16 cellular contexts compared by ENCODE assay signal in genomic region chr10:5746197-5746596, GRCh38.
"Had no signal": no experiment of that assay in that cellular context is flagged by ENCODE, and none has a peak within 500 bp of the region (broad histone marks: within the 10 kb centered on the region; RNA-seq: fewer than 3 reads in every experiment).

No MANE protein-coding gene starts in this region.

- H3K4me3 ChIP-seq: lung, spleen, upper lobe of left lung had no signal

- H3K9me3 Mint-ChIP-seq: activated CD8-positive, alpha-beta T cell treated with anti-CD3 and anti-CD28 coated beads for 36 hours; activated naive CD4-positive, alpha-beta T cell treated with anti-CD3 and anti-CD28 coated beads, Interleukin-2, amount 50 U/mL, for 24 hours; activated T-helper 2 cell treated with anti-CD3 and anti-CD28 coated beads, Interferon-gamma antibody, Interleukin-2, Interleukin-4, amounts not matched to agents 10 μg/mL and 5 μg/mL and 100 μg/mL, durations not matched to agents 14 hours and 24 hours and 36 hours; dendritic cell treated with granulocyte-macrophage colony-stimulating factor and Interleukin-4, amounts not matched to agents 40 ng/mL and 50 ng/mL, for 4 days; naive thymus-derived CD8-positive, alpha-beta T cell; stimulated activated naive B cell treated with anti-CD40 and anti-IgM and Interleukin-4, amounts not matched to agents 10 μg/mL and 1 μg/mL and 100 μg/mL, for 72 hours; T-helper 2 cell treated with Interferon-gamma antibody and Interleukin-4, amounts not matched to agents 5 μg/mL and 100 μg/mL, for 36 hours had no signal

- ATAC-seq: activated CD8-positive, alpha-beta T cell treated with anti-CD3 and anti-CD28 coated beads for 36 hours; naive thymus-derived CD8-positive, alpha-beta T cell; sciatic nerve; stimulated activated naive B cell treated with anti-CD40 and anti-IgM and Interleukin-4, amounts not matched to agents 10 μg/mL and 1 μg/mL and 100 μg/mL, for 72 hours had no signal

- H3K27ac ChIP-seq: brain microvascular endothelial cell, spleen, upper lobe of left lung had no signal

- H3K4me3 Mint-ChIP-seq: activated CD8-positive, alpha-beta T cell treated with anti-CD3 and anti-CD28 coated beads for 36 hours; activated naive CD4-positive, alpha-beta T cell treated with anti-CD3 and anti-CD28 coated beads, Interleukin-2, amount 50 U/mL, for 24 hours; dendritic cell treated with granulocyte-macrophage colony-stimulating factor and Interleukin-4, amounts not matched to agents 40 ng/mL and 50 ng/mL, for 4 days; naive thymus-derived CD8-positive, alpha-beta T cell; stimulated activated naive B cell treated with anti-CD40 and anti-IgM and Interleukin-4, amounts not matched to agents 10 μg/mL and 1 μg/mL and 100 μg/mL, for 72 hours; T-helper 2 cell treated with Interferon-gamma antibody and Interleukin-4, amounts not matched to agents 5 μg/mL and 100 μg/mL, for 36 hours had no signal

- H3K4me1 ChIP-seq: spleen, upper lobe of left lung had no signal

- DNase-seq: activated CD4-positive, CD25-positive, alpha-beta regulatory T cell treated with anti-CD3 and anti-CD28 coated beads, Interleukin-2, amount 50 U/mL, for 72 hours; activated CD8-positive, alpha-beta T cell treated with anti-CD3 and anti-CD28 coated beads for 36 hours; brain microvascular endothelial cell; cerebellar nuclear complex; naive thymus-derived CD8-positive, alpha-beta T cell; spleen; stimulated activated CD4-positive, alpha-beta T cell treated with anti-CD3 and anti-CD28 coated beads, Interleukin-1b, Interleukin-23, amount 100 ng/mL, for 48 hours; stimulated activated naive B cell treated with anti-CD40 and anti-IgM and Interleukin-4, amounts not matched to agents 10 μg/mL and 1 μg/mL and 100 μg/mL, for 72 hours; SW 1271; upper lobe of left lung had no signal

- H3K27me3 Mint-ChIP-seq: activated CD8-positive, alpha-beta T cell treated with anti-CD3 and anti-CD28 coated beads for 36 hours; activated naive CD4-positive, alpha-beta T cell treated with anti-CD3 and anti-CD28 coated beads, Interleukin-2, amount 50 U/mL, for 24 hours; dendritic cell treated with granulocyte-macrophage colony-stimulating factor and Interleukin-4, amounts not matched to agents 40 ng/mL and 50 ng/mL, for 4 days; naive thymus-derived CD8-positive, alpha-beta T cell; stimulated activated naive B cell treated with anti-CD40 and anti-IgM and Interleukin-4, amounts not matched to agents 10 μg/mL and 1 μg/mL and 100 μg/mL, for 72 hours had no signal

- H3K27me3 ChIP-seq: brain microvascular endothelial cell, spleen, upper lobe of left lung had no signal

- H3K9me3 ChIP-seq: spleen, upper lobe of left lung had no signal

- H3K27ac Mint-ChIP-seq: activated CD8-positive, alpha-beta T cell treated with anti-CD3 and anti-CD28 coated beads for 36 hours; activated T-helper 2 cell treated with anti-CD3 and anti-CD28 coated beads, Interferon-gamma antibody, Interleukin-2, Interleukin-4, amounts not matched to agents 10 μg/mL and 5 μg/mL and 100 μg/mL, durations not matched to agents 14 hours and 24 hours and 36 hours; dendritic cell treated with granulocyte-macrophage colony-stimulating factor and Interleukin-4, amounts not matched to agents 40 ng/mL and 50 ng/mL, for 4 days; stimulated activated naive B cell treated with anti-CD40 and anti-IgM and Interleukin-4, amounts not matched to agents 10 μg/mL and 1 μg/mL and 100 μg/mL, for 72 hours; T-helper 2 cell treated with Interferon-gamma antibody and Interleukin-4, amounts not matched to agents 5 μg/mL and 100 μg/mL, for 36 hours had no signal
